ENCODE assay signal across 1 cellular context in the genomic region with DNA sequence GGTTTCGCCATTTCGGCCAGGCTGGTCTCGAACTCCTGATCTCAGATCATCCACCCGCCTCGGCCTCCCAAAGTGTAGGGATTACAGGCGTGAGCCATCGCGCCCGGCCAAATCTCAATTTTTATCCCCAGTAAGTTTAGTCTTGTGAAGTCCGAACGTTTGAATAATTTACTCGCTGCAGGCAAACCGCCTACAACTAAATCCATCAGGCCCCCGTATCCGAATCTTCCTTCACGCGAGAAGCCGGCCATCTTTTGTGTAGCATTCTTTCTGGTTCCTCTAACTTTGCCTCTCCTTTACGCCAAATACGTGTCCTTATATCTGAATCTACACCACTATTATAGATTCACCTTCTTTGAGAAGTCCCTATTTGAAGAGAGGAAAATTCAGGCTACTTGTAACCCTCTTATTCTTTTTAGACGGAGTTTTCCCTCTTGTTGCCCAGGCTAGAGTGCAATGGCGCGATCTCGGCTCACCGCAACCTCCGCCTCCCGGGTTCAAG.
A peak's percentile ranks its signal among the peaks of the same experiment; 100 is the strongest.
TF ChIP-seq lines count a peak whose summit lies in the region.

No MANE protein-coding gene starts in this region.

TF ChIP-seq in SK-N-SH, 30 proteins besides CTCF, POLR2A, EP300 and RAD21:
- peak; percentile 96 for TF ChIP-seq CHD2 (IDR thresholded peaks at IDR 0.05; ENCODE audit: low read length, partially characterized antibody)
- TF ChIP-seq, protein P1, sequence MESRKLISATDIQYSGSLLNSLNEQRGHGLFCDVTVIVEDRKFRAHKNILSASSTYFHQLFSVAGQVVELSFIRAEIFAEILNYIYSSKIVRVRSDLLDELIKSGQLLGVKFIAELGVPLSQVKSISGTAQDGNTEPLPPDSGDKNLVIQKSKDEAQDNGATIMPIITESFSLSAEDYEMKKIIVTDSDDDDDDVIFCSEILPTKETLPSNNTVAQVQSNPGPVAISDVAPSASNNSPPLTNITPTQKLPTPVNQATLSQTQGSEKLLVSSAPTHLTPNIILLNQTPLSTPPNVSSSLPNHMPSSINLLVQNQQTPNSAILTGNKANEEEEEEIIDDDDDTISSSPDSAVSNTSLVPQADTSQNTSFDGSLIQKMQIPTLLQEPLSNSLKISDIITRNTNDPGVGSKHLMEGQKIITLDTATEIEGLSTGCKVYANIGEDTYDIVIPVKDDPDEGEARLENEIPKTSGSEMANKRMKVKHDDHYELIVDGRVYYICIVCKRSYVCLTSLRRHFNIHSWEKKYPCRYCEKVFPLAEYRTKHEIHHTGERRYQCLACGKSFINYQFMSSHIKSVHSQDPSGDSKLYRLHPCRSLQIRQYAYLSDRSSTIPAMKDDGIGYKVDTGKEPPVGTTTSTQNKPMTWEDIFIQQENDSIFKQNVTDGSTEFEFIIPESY (IDR thresholded peaks at IDR 0.05; ENCODE audit: borderline replicate concordance, low read depth) = 0 out of 2 replicates have a peak, but pooled peaks have one; percentile 8
- no peak for TF ChIP-seq NFIC (IDR thresholded peaks at IDR 0.05; ENCODE audit: borderline replicate concordance)
TF ChIP-seq in SK-N-SH: peak in this region for 2.
